In the genomic region with DNA sequence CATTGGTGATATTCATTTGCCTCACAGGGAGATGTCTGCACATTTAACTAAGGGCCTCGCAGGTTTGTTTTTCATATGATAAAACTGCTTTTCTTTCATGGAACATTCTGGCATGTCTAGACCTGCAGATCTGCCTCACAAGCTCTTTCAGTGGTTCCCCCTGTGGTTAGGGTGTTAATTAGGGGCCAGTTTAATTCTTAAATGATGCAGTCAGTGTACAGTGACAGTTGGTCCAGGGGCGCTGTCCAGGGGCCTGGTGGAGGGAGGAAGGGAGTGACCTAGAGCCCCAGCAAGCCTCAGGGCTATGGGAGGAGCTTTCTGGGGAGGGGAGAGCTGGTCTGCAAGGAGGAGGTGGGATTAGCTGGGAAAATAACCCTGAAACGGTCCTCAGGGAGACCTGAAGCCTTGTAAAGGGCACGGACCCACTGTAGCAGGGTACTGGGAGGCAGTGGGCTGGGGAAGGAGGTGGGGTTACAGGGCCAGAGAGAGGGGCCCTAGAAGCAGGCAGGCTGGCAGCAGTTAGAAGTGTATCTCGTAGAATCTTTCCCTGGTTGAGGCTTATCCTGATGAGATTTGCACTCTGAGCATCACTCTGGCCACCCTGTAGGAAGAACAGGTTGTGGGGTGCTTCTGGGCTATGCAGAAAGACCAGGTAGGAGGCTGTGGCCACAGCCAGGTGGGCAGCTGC, we compare ENCODE assay signal across 18 cellular contexts. TPM values are rescaled to one million over a fixed set of nuclear protein-coding genes. Genes with fewer than 3 reads are reported as not detected.
A peak's percentile ranks its signal among the peaks of the same experiment; 100 is the strongest.
DNase-seq lines count a peak whose midpoint lies in the region; ATAC-seq, FAIRE-seq and TF ChIP-seq lines count a peak whose summit lies in the region.
"Had no signal": no experiment of that assay in that cellular context is flagged by ENCODE, and none has a peak within 500 bp of the region (broad histone marks: within the 10 kb centered on the region; RNA-seq: fewer than 3 reads in every experiment).

No MANE protein-coding gene starts in this region.

- H3K9ac ChIP-seq in GM23248, result no peak overlapping the region

- H3F3A ChIP-seq in GM23248 (ENCODE audit: insufficient read depth), result peaks cover 40% of the 10 kb centered on the region

- H3K27me3 ChIP-seq in SJCRH30, result no peaks in the 10 kb centered on the region; the same call in 1 of the 2 replicates
- H3K27me3 ChIP-seq in foreskin keratinocyte, result no peaks in the 10 kb centered on the region
- H3K27me3 ChIP-seq in small intestine (ENCODE audit: control insufficient read depth in 2 of 2, insufficient read depth in 2 of 2, low read length in 2 of 2), result no peaks in the 10 kb centered on the region
- H3K27me3 ChIP-seq in GM23248 (replicated peaks; ENCODE audit: insufficient read depth), result no peaks in the 10 kb centered on the region
- H3K27me3 ChIP-seq: body of pancreas, neutrophil had no signal

- ATAC-seq in foreskin keratinocyte, result peak; percentile 41
- ATAC-seq in HG03342 (IDR thresholded peaks at IDR 0.05; ENCODE audit: unreplicated experiment), result no peak
- ATAC-seq: body of pancreas, Panc1 had no signal

- H3K9me3 ChIP-seq in SJCRH30 (replicated peaks) (no peaks in the 10 kb centered on the region), small intestine (ENCODE audit: control insufficient read depth, low read depth) (no peaks in the 10 kb centered on the region), GM23248 (ENCODE audit: low read depth) (no peaks in the 10 kb centered on the region)
- H3K9me3 ChIP-seq: body of pancreas, neutrophil, spleen had no signal

- peak; percentile 24 for TF ChIP-seq CTCF in foreskin keratinocyte (conservative IDR thresholded peaks at IDR 0.05)

- H3K4me3 ChIP-seq in SJCRH30 (no peak overlapping the region), skin epidermis (no peak overlapping the region), small intestine (ENCODE audit: low read depth in 1 of 2, low read length in 2 of 2) (no peak overlapping the region), GM23248 (no peak overlapping the region)
- H3K4me3 ChIP-seq: body of pancreas, dorsolateral prefrontal cortex, spleen had no signal

- no peaks in the 10 kb centered on the region for H3K36me3 ChIP-seq in SJCRH30
- no peaks in the 10 kb centered on the region for H3K36me3 ChIP-seq in small intestine (ENCODE audit: control insufficient read depth in 2 of 2, insufficient read depth in 2 of 2, low read length in 2 of 2)
- H3K36me3 ChIP-seq in GM23248 (ENCODE audit: low read depth), result peaks cover 14% of the 10 kb centered on the region; the same call in 1 of the 2 replicates
- H3K36me3 ChIP-seq: neutrophil, spleen had no signal

- no peak for FAIRE-seq in small intestine (lab: Jason Lieb, UNC)
- FAIRE-seq: H54 had no signal

- DNase-seq in NCI-H1105 treated with DMSO at 0.1 percent for 48 hours (lab: John Stamatoyannopoulos, UW) (peak; percentile 1), NCI-H1105 (lab: John Stamatoyannopoulos, UW) (no peak), SJCRH30 (peak; percentile 49 to 67), foreskin keratinocyte (peak; percentile 54 to 59), small intestine (no peak), GM23248 (no peak)
- DNase-seq: 8988T, activated gamma-delta T cell, body of pancreas, dorsolateral prefrontal cortex, MV-4-11, spleen had no signal

- no peak overlapping the region for H3K4me2 ChIP-seq in GM23248 (ENCODE audit: unreplicated experiment)

- H3K4me1 ChIP-seq in SJCRH30, result peaks cover 45% of the 10 kb centered on the region
- H3K4me1 ChIP-seq in foreskin keratinocyte, result peaks cover 18% of the 10 kb centered on the region
- H3K4me1 ChIP-seq in small intestine (ENCODE audit: control insufficient read depth in 2 of 2, insufficient read depth in 1 of 2, low read depth in 1 of 2, low read length in 1 of 2), result no peaks in the 10 kb centered on the region
- peaks cover 30% of the 10 kb centered on the region for H3K4me1 ChIP-seq in GM23248 (ENCODE audit: insufficient read depth)
- H3K4me1 ChIP-seq: body of pancreas, spleen had no signal

- 56 to 79% (median 59%) methylated on average over 5 of the region's 5 CpGs for WGBS in small intestine, 3 donors
- WGBS in GM23248 (ENCODE audit: low coverage in 1 of 2, low lambda C conversion rate in 2 of 2, missing lambda C conversion rate in 2 of 2), 2 experiments, result 84% methylated on average over 5 of the region's 5 CpGs

- no peak overlapping the region for H2AFZ ChIP-seq in GM23248

- H3K79me2 ChIP-seq in GM23248 (ENCODE audit: insufficient read depth), result no peaks in the 10 kb centered on the region

- no peaks in the 10 kb centered on the region for H4K20me1 ChIP-seq in GM23248 (ENCODE audit: insufficient read depth)

- H3K27ac ChIP-seq in SJCRH30 (no peak overlapping the region), foreskin keratinocyte (peak overlapping the region; percentile 88), skin epidermis (peak overlapping the region in 16 of 21 experiments; percentile 17 to 83 (median 47)), small intestine (ENCODE audit: low read depth in 1 of 2, low read length in 1 of 2) (no peak overlapping the region), GM23248 (no peak overlapping the region)
- H3K27ac ChIP-seq: body of pancreas, dorsolateral prefrontal cortex, neutrophil, spleen had no signal

- no peaks in the 10 kb centered on the region for H3K9me2 ChIP-seq in GM23248 (ENCODE audit: insufficient read depth)

- in situ Hi-C loops in GM23248 (cut with MboI), result no loop called here

RNA-seq across cellular contexts. Expression of gene FBLN1, which starts 29.4 kb away (rescaled TPM):
- 19.6 and 21.0 TPM in 2 replicates for total RNA-seq in SJCRH30 (2014; rRNA removed; shearing (Covaris generic))
- 31.9 and 44.6 TPM in 2 replicates for total RNA-seq in foreskin keratinocyte
- polyA plus RNA-seq in foreskin keratinocyte (41.0 and 59.2 TPM in 2 replicates), small intestine (100 to 1,000 TPM in 1 of 3 donors, 1 to 10 TPM in 1, under 1 TPM in 1; 0.89 to 144 (median 7.8) TPM), GM23248 (2016; fragmentation: Nextera tagmentation; extraction: Ambion mirVana) (304 and 335 TPM in 2 replicates)
- total RNA-seq in GM23248 (2014; rRNA removed; shearing (Covaris generic)), result 107 and 137 TPM in 2 replicates
- total RNA-seq: activated CD8-positive, alpha-beta memory T cell treated with anti-CD3 and anti-CD28 coated beads for 36 hours had no signal

Comparison
In these comparisons a context has a peak if more than half of its experiments do, and no peak if none do; other contexts are left out.
1. DNase-seq: peak in NCI-H1105 treated with DMSO at 0.1 percent for 48 hours (single experiment), SJCRH30 (2 of 2) and foreskin keratinocyte (2 of 2); none in NCI-H1105 (single experiment), small intestine (single experiment) and GM23248 (single experiment).
2. H3K27ac ChIP-seq: peak in foreskin keratinocyte (single experiment) and skin epidermis (16 of 21); none in SJCRH30 (single experiment), small intestine (0 of 2) and GM23248 (single experiment).